ENCODE assay signal across 8 cellular contexts in the genomic region with DNA sequence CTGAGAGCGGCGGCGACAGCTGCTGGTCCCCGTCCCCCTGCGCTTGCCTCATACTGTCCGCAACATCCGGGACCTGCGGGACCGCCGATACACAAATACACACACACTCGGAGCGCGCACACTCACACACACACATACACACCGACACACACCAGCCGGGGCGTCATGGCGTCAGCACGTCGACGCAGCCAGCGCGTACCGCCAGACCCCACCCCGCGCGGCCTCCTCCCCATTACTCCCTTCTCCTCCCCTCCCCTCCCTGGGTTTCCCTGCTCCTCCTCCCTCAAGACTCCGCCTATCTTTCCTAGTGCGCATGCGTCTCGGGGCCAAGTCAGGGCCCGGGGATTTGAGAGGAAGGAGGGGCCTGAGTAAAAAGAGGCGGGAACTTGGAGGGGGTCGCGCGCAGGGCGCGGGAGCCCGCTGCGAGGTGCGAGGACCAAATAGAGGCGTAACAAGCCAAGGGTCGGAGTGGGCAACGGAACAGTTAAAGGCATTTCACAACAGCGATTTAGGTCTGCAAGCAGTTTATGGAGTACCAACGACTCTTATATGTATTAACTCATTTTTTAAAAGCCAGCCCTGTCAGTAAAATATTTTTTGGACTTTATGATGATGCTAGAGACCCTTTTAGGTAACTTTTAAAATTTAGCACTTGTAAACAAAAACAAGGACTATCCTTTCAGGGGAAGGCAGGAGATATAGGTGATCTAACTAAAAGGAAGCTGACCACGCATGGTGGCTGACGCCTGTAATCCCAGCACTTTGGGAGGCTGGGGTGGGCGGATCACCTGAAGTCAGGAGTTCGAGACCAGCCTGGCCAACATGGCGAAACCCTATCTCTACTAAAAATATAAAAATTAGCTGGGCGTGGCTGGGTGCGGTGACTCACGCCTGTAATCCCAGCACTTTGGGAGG. TPM values are rescaled to one million over a fixed set of nuclear protein-coding genes. Genes with fewer than 3 reads are reported as not detected.
A peak's percentile ranks its signal among the peaks of the same experiment; 100 is the strongest.
DNase-seq lines count a peak whose midpoint lies in the region; ATAC-seq and TF ChIP-seq lines count a peak whose summit lies in the region.

SPOP (minus strand) TSS at position 165 of the 915 bp plus-strand sequence. CDS start 55,287 bp downstream, outside the sequence.

- TF ChIP-seq CTCF in BJ (IDR thresholded peaks at IDR 0.05; ENCODE audit: insufficient read depth, low read depth, low read length): no peak

- no peaks in the 10 kb centered on the region for H3K36me3 ChIP-seq in BJ (ENCODE audit: control insufficient read depth, insufficient read depth, low read length)

- DNase-seq in BJ (ENCODE audit: low read depth): peak; percentile 93
- DNase-seq in NCI-H748 (lab: John Stamatoyannopoulos, UW; ENCODE audit: unreplicated experiment): peak; percentile 98
- DNase-seq in activated CD4-positive, alpha-beta T cell treated with anti-CD3 and anti-CD28 coated beads, Interleukin-2, amount 50 U/mL, for 1 hour: peak; percentile 99
- DNase-seq in dedifferentiated amniotic fluid mesenchymal stem cell (ENCODE audit: extremely low spot score): peak; percentile 99
- peak; percentile 99 for DNase-seq in left lobe of liver (ENCODE audit: low spot score)
- DNase-seq in stimulated activated CD4-positive, alpha-beta T cell treated with anti-CD3 and anti-CD28 coated beads, Interleukin-2, amount 100 ng/mL, for 4 hours (ENCODE audit: low read depth): peak; percentile 98

- H3K4me3 ChIP-seq in BJ (ENCODE audit: low read depth, low read length): peak within 1 kb of the TSS; percentile 95

- H3K27me3 ChIP-seq in BJ (ENCODE audit: control insufficient read depth, insufficient read depth, low read length): 0 out of 2 replicates have a peak, but pooled peaks cover 2% of the 10 kb centered on the region

- CTCF ChIA-PET in BJ (lab: Yijun Ruan, JAX): interaction anchor here (1.7 to 3.8 kb wide), 2 partner anchors 11 to 102 kb away, joined by 8 to 15 read pairs; partner anchors contain the start of gene NXPH3

- ATAC-seq in GM19324 (IDR thresholded peaks at IDR 0.05; ENCODE audit: low FRiP score, unreplicated experiment) (peak; percentile 90), HG03520 (IDR thresholded peaks at IDR 0.05; ENCODE audit: unreplicated experiment) (peak; percentile 55), left lobe of liver (peak; percentile 97)

- POLR2A ChIA-PET in BJ (lab: Charles Lee): no interaction called here

RNA-seq across cellular contexts. Expression of gene SPOP, which starts in this region (rescaled TPM):
- 86.4 and 136 TPM in 2 replicates for polyA plus RNA-seq in BJ (2011; rRNA removed)
- polyA minus RNA-seq in BJ (2011; rRNA and poly(A)+ RNA removed): 85.6 and 128 TPM in 2 replicates
- 31.3 TPM for total RNA-seq in left lobe of liver

Comparison
In these comparisons a context has a peak if more than half of its experiments do, and no peak if none do; other contexts are left out.
1. Peak in every context shown above with its lines: DNase-seq, ATAC-seq and H3K4me3 ChIP-seq.